Comparison of ENCODE assay signal across 1 cellular context in genomic region chr1:6614953-6615785, GRCh38.
TF ChIP-seq lines count a peak whose summit lies in the region.

No MANE protein-coding gene starts in this region.

TF ChIP-seq in H1, 55 proteins besides CTCF, POLR2A, EP300 and RAD21:
- TF ChIP-seq CHD7 (IDR thresholded peaks at IDR 0.05; ENCODE audit: insufficient replicate concordance, low read length) (no peak), CBX5 (IDR thresholded peaks at IDR 0.05; ENCODE audit: low read depth, low read length) (no peak), POU5F1 (IDR thresholded peaks at IDR 0.05; ENCODE audit: low read depth, low read length) (no peak), SIX5 (IDR thresholded peaks at IDR 0.05; ENCODE audit: low read depth, low read length) (no peak), KDM4A (IDR thresholded peaks at IDR 0.05; ENCODE audit: low read depth, low read length, severe bottlenecking) (peak; percentile 12), PHF8 (conservative IDR thresholded peaks at IDR 0.05; ENCODE audit: low read depth, low read length) (0 out of 2 replicates have a peak, but pooled peaks have one; percentile 31), SRF (IDR thresholded peaks at IDR 0.05; ENCODE audit: low read depth, low read length) (no peak), CTBP2 (IDR thresholded peaks at IDR 0.05; ENCODE audit: borderline replicate concordance, insufficient read depth, insufficient read length, low read length) (no peak), RFX5 (IDR thresholded peaks at IDR 0.05; ENCODE audit: borderline replicate concordance, low read depth, low read length) (no peak), USF2 (IDR thresholded peaks at IDR 0.05; ENCODE audit: low read length) (no peak)
